20 cellular contexts compared by ENCODE assay signal in genomic region chr12:95487024-95487423, GRCh38. TPM values are rescaled to one million over a fixed set of nuclear protein-coding genes. Genes with fewer than 3 reads are reported as not detected.
DNase-seq lines count a peak whose midpoint lies in the region; ATAC-seq lines count a peak whose summit lies in the region.
"Had no signal": no experiment of that assay in that cellular context is flagged by ENCODE, and none has a peak within 500 bp of the region (broad histone marks: within the 10 kb centered on the region; RNA-seq: fewer than 3 reads in every experiment).

No MANE protein-coding gene starts in this region.

- H3K4me1 ChIP-seq in adipocyte (ENCODE audit: control insufficient read depth, insufficient read depth, low read length) (peaks cover 11% of the 10 kb centered on the region), SJCRH30 (no peaks in the 10 kb centered on the region)
- H3K4me1 ChIP-seq: BLaER1 had no signal

- H3K36me3 ChIP-seq in adipocyte (ENCODE audit: control insufficient read depth, insufficient read depth, low read length, severe bottlenecking) (peaks cover 71% of the 10 kb centered on the region), SJCRH30 (peaks cover 62% of the 10 kb centered on the region)

- peak overlapping the region; percentile 37 for H3K27ac Mint-ChIP-seq in activated T-cell treated with anti-CD3 and anti-CD28 coated beads, Interleukin-2, amount 50 U/mL, for 24 hours
- no peak overlapping the region for H3K27ac Mint-ChIP-seq in stimulated activated memory B cell treated with anti-CD40 and anti-IgM and Interleukin-4, amounts not matched to agents 10 μg/mL and 1 μg/mL and 100 μg/mL, for 72 hours

- no peak overlapping the region for H3K27ac ChIP-seq in SJCRH30
- H3K27ac ChIP-seq: BLaER1, GM23248, PC-9, RWPE1 had no signal

- H3K9me3 ChIP-seq in adipocyte (ENCODE audit: control insufficient read depth, low read length) (no peaks in the 10 kb centered on the region), SJCRH30 (replicated peaks) (no peaks in the 10 kb centered on the region)
- H3K9me3 ChIP-seq: BLaER1 had no signal

- no peak for DNase-seq in activated T-cell treated with anti-CD3 and anti-CD28 coated beads, Interleukin-2, amount 50 U/mL, for 24 hours
- no peak for DNase-seq in activated T-cell treated with anti-CD3 and anti-CD28 coated beads, Interleukin-2, amount 50 U/mL, for 48 hours
- DNase-seq in NOMO-1 (lab: John Stamatoyannopoulos, UW; ENCODE audit: unreplicated experiment in 2 of 2) (peak; percentile 5 to 76), adipocyte (ENCODE audit: low read depth) (peak; percentile 32), SJCRH30 (no peak)
- DNase-seq: CD4-positive, alpha-beta memory T cell; DMS153; GDM1; GM23248; NCI-H1436; NCI-H2029 treated with DMSO at 0.1 percent for 48 hours; NCI-H446 treated with DMSO at 0.1 percent for 48 hours; NCI-H69; PC-9 had no signal

- no peaks in the 10 kb centered on the region for H3K9me3 Mint-ChIP-seq in activated T-cell treated with anti-CD3 and anti-CD28 coated beads, Interleukin-2, amount 50 U/mL, for 24 hours
- no peaks in the 10 kb centered on the region for H3K9me3 Mint-ChIP-seq in stimulated activated memory B cell treated with anti-CD40 and anti-IgM and Interleukin-4, amounts not matched to agents 10 μg/mL and 1 μg/mL and 100 μg/mL, for 72 hours
- H3K9me3 Mint-ChIP-seq: CD4-positive, alpha-beta memory T cell had no signal

- H3K27me3 ChIP-seq in adipocyte (replicated peaks; ENCODE audit: control insufficient read depth, insufficient read depth, low read length) (no peaks in the 10 kb centered on the region), SJCRH30 (no peaks in the 10 kb centered on the region)
- H3K27me3 ChIP-seq: BLaER1 had no signal

- no peak overlapping the region for H3K4me3 ChIP-seq in adipocyte (ENCODE audit: low read length)
- H3K4me3 ChIP-seq in SJCRH30: no peak overlapping the region
- H3K4me3 ChIP-seq: BLaER1, GM23248, K562, PC-9 had no signal

- no peak overlapping the region for H3K4me3 Mint-ChIP-seq in activated T-cell treated with anti-CD3 and anti-CD28 coated beads, Interleukin-2, amount 50 U/mL, for 24 hours
- H3K4me3 Mint-ChIP-seq in stimulated activated memory B cell treated with anti-CD40 and anti-IgM and Interleukin-4, amounts not matched to agents 10 μg/mL and 1 μg/mL and 100 μg/mL, for 72 hours: no peak overlapping the region
- H3K4me3 Mint-ChIP-seq: CD4-positive, alpha-beta memory T cell had no signal

- peaks cover 94% of the 10 kb centered on the region for H3K36me3 Mint-ChIP-seq in activated T-cell treated with anti-CD3 and anti-CD28 coated beads, Interleukin-2, amount 50 U/mL, for 24 hours (ENCODE audit: low read depth)
- H3K36me3 Mint-ChIP-seq in stimulated activated memory B cell treated with anti-CD40 and anti-IgM and Interleukin-4, amounts not matched to agents 10 μg/mL and 1 μg/mL and 100 μg/mL, for 72 hours: peaks cover 48% of the 10 kb centered on the region

- no peaks in the 10 kb centered on the region for H3K27me3 Mint-ChIP-seq in activated T-cell treated with anti-CD3 and anti-CD28 coated beads, Interleukin-2, amount 50 U/mL, for 24 hours
- H3K27me3 Mint-ChIP-seq in stimulated activated memory B cell treated with anti-CD40 and anti-IgM and Interleukin-4, amounts not matched to agents 10 μg/mL and 1 μg/mL and 100 μg/mL, for 72 hours: no peaks in the 10 kb centered on the region
- H3K27me3 Mint-ChIP-seq: CD4-positive, alpha-beta memory T cell had no signal

- H3K4me1 Mint-ChIP-seq in activated T-cell treated with anti-CD3 and anti-CD28 coated beads, Interleukin-2, amount 50 U/mL, for 24 hours (ENCODE audit: low read depth): peaks cover 19% of the 10 kb centered on the region
- peaks cover 3% of the 10 kb centered on the region for H3K4me1 Mint-ChIP-seq in stimulated activated memory B cell treated with anti-CD40 and anti-IgM and Interleukin-4, amounts not matched to agents 10 μg/mL and 1 μg/mL and 100 μg/mL, for 72 hours

- ATAC-seq in stimulated activated memory B cell treated with anti-CD40 and anti-IgM and Interleukin-4, amounts not matched to agents 10 μg/mL and 1 μg/mL and 100 μg/mL, for 72 hours: no peak
- ATAC-seq in GM18511 (IDR thresholded peaks at IDR 0.05; ENCODE audit: unreplicated experiment): no peak
- no peak for ATAC-seq in GM18870 (IDR thresholded peaks at IDR 0.05; ENCODE audit: unreplicated experiment)
- ATAC-seq: K562 had no signal

- H3K9ac ChIP-seq in adipocyte (ENCODE audit: low read length): no peak overlapping the region
- H3K9ac ChIP-seq: BLaER1, GM23248 had no signal

RNA-seq across cellular contexts. Expression of gene METAP2, which starts 13.1 kb away (rescaled TPM):
- 109 and 122 TPM in 2 replicates for total RNA-seq in SJCRH30 (2014; rRNA removed; shearing (Covaris generic))

Comparison
In these comparisons a context has a peak if more than half of its experiments do, and no peak if none do; other contexts are left out.
1. DNase-seq: peak in NOMO-1 (2 of 2) and adipocyte (single experiment); none in activated T-cell treated with anti-CD3 and anti-CD28 coated beads, Interleukin-2, amount 50 U/mL, for 24 hours (single experiment), activated T-cell treated with anti-CD3 and anti-CD28 coated beads, Interleukin-2, amount 50 U/mL, for 48 hours (0 of 2) and SJCRH30 (0 of 2).